25 cellular contexts compared by ENCODE assay signal in genomic region chr11:72551571-72551970, GRCh38.
"Had no signal": no experiment of that assay in that cellular context is flagged by ENCODE, and none has a peak within 500 bp of the region (broad histone marks: within the 10 kb centered on the region; RNA-seq: fewer than 3 reads in every experiment).

No MANE protein-coding gene starts in this region.

- H3K9me3 ChIP-seq: left ventricle myocardium inferior, pancreas, prostate gland, sigmoid colon, tibial nerve, vagina had no signal

- H3K27ac Mint-ChIP-seq: mesothelial cell of epicardium; naive thymus-derived CD4-positive, alpha-beta T cell; natural killer cell treated with Interleukin-12 subunit alpha and Interleukin-12 subunit beta and Interleukin-15 and Interleukin-18, amount 100 ng/mL, for 72 hours; stimulated activated memory B cell treated with anti-CD40 and anti-IgM and Interleukin-4, amounts not matched to agents 10 μg/mL and 1 μg/mL and 100 μg/mL, for 72 hours; stimulated activated naive CD8-positive, alpha-beta T cell treated with anti-CD3 and anti-CD28 coated beads, Interleukin-15, amount 100 ng/mL, for 72 hours; type B pancreatic cell had no signal

- ATAC-seq: naive thymus-derived CD4-positive, alpha-beta T cell; natural killer cell treated with Interleukin-12 subunit alpha and Interleukin-12 subunit beta and Interleukin-15 and Interleukin-18, amount 100 ng/mL, for 72 hours; pancreas; right cardiac atrium; stimulated activated memory B cell treated with anti-CD40 and anti-IgM and Interleukin-4, amounts not matched to agents 10 μg/mL and 1 μg/mL and 100 μg/mL, for 72 hours; stimulated activated naive CD8-positive, alpha-beta T cell treated with anti-CD3 and anti-CD28 coated beads, Interleukin-15, amount 100 ng/mL, for 72 hours had no signal

- H3K4me1 ChIP-seq: left ventricle myocardium inferior, pancreas, prostate gland, sigmoid colon, tibial nerve, vagina had no signal

- FAIRE-seq: pancreas had no signal

- H3K27me3 ChIP-seq: pancreas, sigmoid colon, tibial nerve, vagina had no signal

- DNase-seq: islet precursor cell; left ventricle myocardium inferior; mesendoderm; naive thymus-derived CD4-positive, alpha-beta T cell; pancreas; posterior cingulate gyrus; retina; right cardiac atrium; sigmoid colon; stimulated activated CD4-positive, alpha-beta T cell treated with anti-CD3 and anti-CD28 coated beads, Interleukin-1b, Interleukin-23, amount 100 ng/mL, for 48 hours; stimulated activated CD4-positive, alpha-beta T cell treated with anti-CD3 and anti-CD28 coated beads, Interleukin-2, amount 100 ng/mL, for 48 hours; stimulated activated CD4-positive, alpha-beta T cell treated with anti-CD3 and anti-CD28 coated beads, Interleukin-4, amount 100 ng/mL, for 4 hours; stimulated activated CD8-positive, alpha-beta memory T cell treated with anti-CD3 and anti-CD28 coated beads, Interleukin-4, amount 100 ng/mL, for 48 hours; stimulated activated naive CD4-positive, alpha-beta T cell treated with Interleukin-2 at 50 U/mL for 16 hours; stimulated activated naive CD8-positive, alpha-beta T cell treated with anti-CD3 and anti-CD28 coated beads, Interleukin-15, amount 100 ng/mL, for 72 hours; substantia nigra had no signal

- H3K4me3 ChIP-seq: left ventricle myocardium inferior, lung, pancreas, prostate gland, sigmoid colon, smooth muscle cell, tibial nerve, vagina had no signal

- H3K4me1 Mint-ChIP-seq: mesothelial cell of epicardium; stimulated activated memory B cell treated with anti-CD40 and anti-IgM and Interleukin-4, amounts not matched to agents 10 μg/mL and 1 μg/mL and 100 μg/mL, for 72 hours; stimulated activated naive CD8-positive, alpha-beta T cell treated with anti-CD3 and anti-CD28 coated beads, Interleukin-15, amount 100 ng/mL, for 72 hours had no signal

- H3K4me3 Mint-ChIP-seq: mesothelial cell of epicardium; naive thymus-derived CD4-positive, alpha-beta T cell; natural killer cell treated with Interleukin-12 subunit alpha and Interleukin-12 subunit beta and Interleukin-15 and Interleukin-18, amount 100 ng/mL, for 72 hours; stimulated activated memory B cell treated with anti-CD40 and anti-IgM and Interleukin-4, amounts not matched to agents 10 μg/mL and 1 μg/mL and 100 μg/mL, for 72 hours; stimulated activated naive CD8-positive, alpha-beta T cell treated with anti-CD3 and anti-CD28 coated beads, Interleukin-15, amount 100 ng/mL, for 72 hours; type B pancreatic cell had no signal

- H3K36me3 ChIP-seq: left ventricle myocardium inferior, pancreas, prostate gland, sigmoid colon, tibial nerve, vagina had no signal

- H3K36me3 Mint-ChIP-seq: mesothelial cell of epicardium; naive thymus-derived CD4-positive, alpha-beta T cell; natural killer cell treated with Interleukin-12 subunit alpha and Interleukin-12 subunit beta and Interleukin-15 and Interleukin-18, amount 100 ng/mL, for 72 hours; stimulated activated memory B cell treated with anti-CD40 and anti-IgM and Interleukin-4, amounts not matched to agents 10 μg/mL and 1 μg/mL and 100 μg/mL, for 72 hours; type B pancreatic cell had no signal

- H3K9me3 Mint-ChIP-seq: mesothelial cell of epicardium; naive thymus-derived CD4-positive, alpha-beta T cell; natural killer cell treated with Interleukin-12 subunit alpha and Interleukin-12 subunit beta and Interleukin-15 and Interleukin-18, amount 100 ng/mL, for 72 hours; stimulated activated memory B cell treated with anti-CD40 and anti-IgM and Interleukin-4, amounts not matched to agents 10 μg/mL and 1 μg/mL and 100 μg/mL, for 72 hours; stimulated activated naive CD8-positive, alpha-beta T cell treated with anti-CD3 and anti-CD28 coated beads, Interleukin-15, amount 100 ng/mL, for 72 hours; type B pancreatic cell had no signal

- H3K27ac ChIP-seq: left ventricle myocardium inferior, pancreas, prostate gland, sigmoid colon, tibial nerve, vagina had no signal

- H3K4me2 ChIP-seq: smooth muscle cell had no signal
